Comparison of ENCODE assay signal across 8 cellular contexts in the genomic region with DNA sequence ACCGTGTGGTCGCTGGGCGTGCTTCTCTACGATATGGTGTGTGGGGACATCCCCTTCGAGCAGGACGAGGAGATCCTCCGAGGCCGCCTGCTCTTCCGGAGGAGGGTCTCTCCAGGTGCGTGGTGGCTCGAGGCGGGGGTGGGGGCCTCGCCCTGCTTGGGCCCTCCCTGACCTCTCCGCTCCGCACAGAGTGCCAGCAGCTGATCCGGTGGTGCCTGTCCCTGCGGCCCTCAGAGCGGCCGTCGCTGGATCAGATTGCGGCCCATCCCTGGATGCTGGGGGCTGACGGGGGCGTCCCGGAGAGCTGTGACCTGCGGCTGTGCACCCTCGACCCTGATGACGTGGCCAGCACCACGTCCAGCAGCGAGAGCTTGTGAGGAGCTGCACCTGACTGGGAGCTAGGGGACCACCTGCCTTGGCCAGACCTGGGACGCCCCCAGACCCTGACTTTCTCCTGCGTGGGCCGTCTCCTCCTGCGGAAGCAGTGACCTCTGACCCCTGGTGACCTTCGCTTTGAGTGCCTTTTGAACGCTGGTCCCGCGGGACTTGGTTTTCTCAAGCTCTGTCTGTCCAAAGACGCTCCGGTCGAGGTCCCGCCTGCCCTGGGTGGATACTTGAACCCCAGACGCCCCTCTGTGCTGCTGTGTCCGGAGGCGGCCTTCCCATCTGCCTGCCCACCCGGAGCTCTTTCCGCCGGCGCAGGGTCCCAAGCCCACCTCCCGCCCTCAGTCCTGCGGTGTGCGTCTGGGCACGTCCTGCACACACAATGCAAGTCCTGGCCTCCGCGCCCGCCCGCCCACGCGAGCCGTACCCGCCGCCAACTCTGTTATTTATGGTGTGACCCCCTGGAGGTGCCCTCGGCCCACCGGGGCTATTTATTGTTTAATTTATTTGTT. TPM values are rescaled to one million over a fixed set of nuclear protein-coding genes. Genes with fewer than 3 reads are reported as not detected.
A peak's percentile ranks its signal among the peaks of the same experiment; 100 is the strongest.
DNase-seq lines count a peak whose midpoint lies in the region; TF ChIP-seq lines count a peak whose summit lies in the region.

No MANE protein-coding gene starts in this region.

- no peak overlapping the region for H2AFZ ChIP-seq in OCI-LY1 (ENCODE audit: low read length)

- H3K9ac ChIP-seq in OCI-LY1 (ENCODE audit: low read length) (no peak overlapping the region; the same call in 1 of the 2 replicates), colonic mucosa (ENCODE audit: low read depth in 2 of 2, low read length in 2 of 2) (peak overlapping the region; percentile 64 to 72)

- no peak overlapping the region for H3K27ac ChIP-seq in OCI-LY1 (ENCODE audit: low read depth, low read length, poor library complexity, severe bottlenecking)
- peak overlapping the region; percentile 96 for H3K27ac ChIP-seq in colonic mucosa
- peak overlapping the region; percentile 79 for H3K27ac ChIP-seq in mesodermal cell (ENCODE audit: low read depth, low read length, severe bottlenecking)

- 88% methylated on average over 56 of the region's 63 CpGs for WGBS in mesodermal cell (ENCODE audit: insufficient coverage in 2 of 2), 2 experiments

- CTCF ChIA-PET in AG04449 (lab: Yijun Ruan, JAX): no interaction called here

- no peak for DNase-seq in AG04449 (ENCODE audit: low read depth, low spot score)
- peak; percentile 39 for DNase-seq in colonic mucosa
- peak; percentile 62 for DNase-seq in ureter (ENCODE audit: low spot score)
- DNase-seq in COR-L47 (lab: John Stamatoyannopoulos, UW): no peak
- no peak for DNase-seq in GF-D8 (lab: John Stamatoyannopoulos, UW)
- no peak for DNase-seq in anterior cingulate cortex (lab: John Stamatoyannopoulos, UW)

- no peaks in the 10 kb centered on the region for H4K20me1 ChIP-seq in OCI-LY1 (ENCODE audit: insufficient read depth, low read length)

- H3K4me2 ChIP-seq in OCI-LY1 (ENCODE audit: low read length): peak overlapping the region; percentile 93

- H3K79me2 ChIP-seq in OCI-LY1 (ENCODE audit: insufficient read depth, low read length): no peaks in the 10 kb centered on the region

- H3K4me3 ChIP-seq in AG04449 (ENCODE audit: low read depth, low read length) (peak overlapping the region; percentile 79), OCI-LY1 (ENCODE audit: low read depth, low read length, poor library complexity, severe bottlenecking) (peak overlapping the region; percentile 96), colonic mucosa (peak overlapping the region; percentile 99), mesodermal cell (ENCODE audit: extremely low read depth, insufficient read depth, low read length, poor library complexity, severe bottlenecking) (peak overlapping the region; percentile 63)

- TF ChIP-seq CTCF in AG04449 (IDR thresholded peaks at IDR 0.05; ENCODE audit: insufficient read depth, low read length, missing control alignments): no peak
- no peak for TF ChIP-seq CTCF in OCI-LY1 (IDR thresholded peaks at IDR 0.05; ENCODE audit: low read length)
- TF ChIP-seq CTCF in colonic mucosa (IDR thresholded peaks at IDR 0.05): no peak

- H3F3A ChIP-seq in OCI-LY1 (ENCODE audit: insufficient read depth, low read length): 0 out of 2 replicates have a peak, but pooled peaks cover 3% of the 10 kb centered on the region

- intact Hi-C loops in colonic mucosa (cut with DNase I): no loop called here

- no peaks in the 10 kb centered on the region for H3K9me2 ChIP-seq in OCI-LY1 (ENCODE audit: low read depth, low read length)

- no peaks in the 10 kb centered on the region for H3K27me3 ChIP-seq in OCI-LY1 (ENCODE audit: insufficient read depth, low read length)
- no peaks in the 10 kb centered on the region for H3K27me3 ChIP-seq in colonic mucosa

- POLR2A ChIA-PET in AG04449 (lab: Yijun Ruan, JAX): interaction anchor here (0.7 to 3.8 kb wide), 3 partner anchors 8 to 16 kb away, joined by 3 to 21 read pairs (median 6); no protein-coding TSS in a partner anchor

- H3K9me3 ChIP-seq in OCI-LY1 (ENCODE audit: low read length) (no peaks in the 10 kb centered on the region), colonic mucosa (no peaks in the 10 kb centered on the region), mesodermal cell (ENCODE audit: control insufficient read depth, low read length) (no peaks in the 10 kb centered on the region)

- H3K36me3 ChIP-seq in OCI-LY1 (ENCODE audit: insufficient read depth, low read length) (peaks cover 39% of the 10 kb centered on the region), colonic mucosa (peaks cover 14% of the 10 kb centered on the region), mesodermal cell (ENCODE audit: control insufficient read depth, insufficient read depth, low read length) (peaks cover 28% of the 10 kb centered on the region)

- H3K4me1 ChIP-seq in OCI-LY1 (ENCODE audit: insufficient read depth, low read length, severe bottlenecking) (peaks cover 19% of the 10 kb centered on the region), colonic mucosa (peaks cover 26% of the 10 kb centered on the region), mesodermal cell (ENCODE audit: control insufficient read depth, insufficient read depth, low read length, poor library complexity, severe bottlenecking) (peaks cover 24% of the 10 kb centered on the region)

RNA-seq across cellular contexts. Expression of gene PIM3, which starts 2.4 kb away (rescaled TPM):
- total RNA-seq in colonic mucosa (10 to 100 TPM; 65.6 to 74.4 TPM), ureter (75.0 TPM)
- 33.9 TPM for polyA plus RNA-seq in mesodermal cell (2013, experiment 1 of 2)
- polyA plus RNA-seq in mesodermal cell (2013, experiment 2 of 2): 25.2 TPM

RNA-seq across cellular contexts. Expression of gene CRELD2, which starts 44.6 kb away (rescaled TPM):
- total RNA-seq in colonic mucosa: 100 to 1,000 TPM in 1 of 2 donors, 10 to 100 TPM in 1; 43.6 to 133 TPM
- 36.2 TPM for polyA plus RNA-seq in mesodermal cell (2013, experiment 1 of 2)
- 30.3 TPM for polyA plus RNA-seq in mesodermal cell (2013, experiment 2 of 2)
- 42.8 TPM for total RNA-seq in ureter

RNA-seq across cellular contexts. Expression of gene ALG12, which starts 44.8 kb away (rescaled TPM):
- total RNA-seq in colonic mucosa: 10 to 100 TPM; 17.8 to 43.5 TPM
- 16.7 TPM for polyA plus RNA-seq in mesodermal cell (2013, experiment 1 of 2)
- 12.9 TPM for polyA plus RNA-seq in mesodermal cell (2013, experiment 2 of 2)
- 20.5 TPM for total RNA-seq in ureter

RNA-seq across cellular contexts. Expression of gene IL17REL, which starts 49.6 kb away (rescaled TPM):
- total RNA-seq in colonic mucosa (under 1 TPM; 0.11 to 0.22 TPM), ureter (not detected)
- not detected for polyA plus RNA-seq in mesodermal cell (2013, experiment 1 of 2)
- not detected for polyA plus RNA-seq in mesodermal cell (2013, experiment 2 of 2)

Comparison
In these comparisons a context has a peak if more than half of its experiments do, and no peak if none do; other contexts are left out.
1. DNase-seq: peak in colonic mucosa (single experiment) and ureter (single experiment); none in AG04449 (single experiment), COR-L47 (single experiment), GF-D8 (single experiment) and anterior cingulate cortex (0 of 58).
2. Peak in every context shown above with its lines, with median percentiles within 50 percentile points of each other: H3K4me3 ChIP-seq.